Comparison of ENCODE assay signal across 20 cellular contexts in the genomic region with DNA sequence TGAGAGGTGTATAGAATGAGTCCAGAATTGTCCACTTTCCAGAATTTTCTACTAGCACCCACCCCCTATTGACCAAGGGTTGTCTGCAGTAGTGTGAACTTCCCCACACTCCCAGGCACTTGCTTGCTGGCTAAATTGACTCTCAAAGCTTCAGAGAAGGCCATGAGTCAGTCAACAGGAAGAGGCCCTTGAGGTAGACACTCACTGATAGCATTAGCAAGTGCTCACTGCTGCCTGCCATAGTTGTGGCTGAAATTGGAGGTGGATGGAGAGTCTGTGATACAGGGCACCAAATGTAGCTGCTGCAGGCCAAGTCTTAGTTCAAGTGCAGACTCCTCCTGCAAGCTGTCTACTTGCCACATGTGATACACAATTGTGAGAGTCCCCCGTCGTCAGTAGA.
DNase-seq lines count a peak whose midpoint lies in the region; TF ChIP-seq lines count a peak whose summit lies in the region.
"Had no signal": no experiment of that assay in that cellular context is flagged by ENCODE, and none has a peak within 500 bp of the region (broad histone marks: within the 10 kb centered on the region; RNA-seq: fewer than 3 reads in every experiment).

No MANE protein-coding gene starts in this region.

- POLR2A ChIA-PET in HEK293T (lab: Yijun Ruan, JAX): no interaction called here

- CTCF ChIA-PET in HEK293T (lab: Yijun Ruan, JAX): no interaction called here

- peak; percentile 43 for DNase-seq in activated CD4-positive, alpha-beta T cell treated with anti-CD3 and anti-CD28 coated beads for 48 hours
- DNase-seq in activated CD4-positive, alpha-beta T cell treated with anti-CD3 and anti-CD28 coated beads, Interleukin-2, amount 50 U/mL, for 4 hours: no peak
- DNase-seq in DMS153 treated with DMSO at 0.1 percent for 48 hours (lab: John Stamatoyannopoulos, UW; ENCODE audit: unreplicated experiment): peak; percentile 29
- peak; percentile 1 for DNase-seq in kidney glomerular epithelial cell (lab: John Stamatoyannopoulos, UW)
- no peak for DNase-seq in HuH-7.5 (ENCODE audit: low spot score)
- no peak for DNase-seq in middle frontal gyrus (ENCODE audit: extremely low spot score, low spot score)
- DNase-seq in HEK293T (ENCODE audit: extremely low spot score): no peak
- DNase-seq: ACHN; activated B cell treated with CpG ODN at 0.5 μM for 24 hours; amniotic stem cell; central memory CD4-positive, alpha-beta T cell; DND-41; effector CD8-positive, alpha-beta T cell; H7; heart right ventricle; Karpas-422; nephron progenitor cell; Right ventricle myocardium superior; spleen had no signal

TF ChIP-seq in PFSK-1, 5 proteins besides CTCF, POLR2A, EP300 and RAD21:
- TF ChIP-seq, protein P1, sequence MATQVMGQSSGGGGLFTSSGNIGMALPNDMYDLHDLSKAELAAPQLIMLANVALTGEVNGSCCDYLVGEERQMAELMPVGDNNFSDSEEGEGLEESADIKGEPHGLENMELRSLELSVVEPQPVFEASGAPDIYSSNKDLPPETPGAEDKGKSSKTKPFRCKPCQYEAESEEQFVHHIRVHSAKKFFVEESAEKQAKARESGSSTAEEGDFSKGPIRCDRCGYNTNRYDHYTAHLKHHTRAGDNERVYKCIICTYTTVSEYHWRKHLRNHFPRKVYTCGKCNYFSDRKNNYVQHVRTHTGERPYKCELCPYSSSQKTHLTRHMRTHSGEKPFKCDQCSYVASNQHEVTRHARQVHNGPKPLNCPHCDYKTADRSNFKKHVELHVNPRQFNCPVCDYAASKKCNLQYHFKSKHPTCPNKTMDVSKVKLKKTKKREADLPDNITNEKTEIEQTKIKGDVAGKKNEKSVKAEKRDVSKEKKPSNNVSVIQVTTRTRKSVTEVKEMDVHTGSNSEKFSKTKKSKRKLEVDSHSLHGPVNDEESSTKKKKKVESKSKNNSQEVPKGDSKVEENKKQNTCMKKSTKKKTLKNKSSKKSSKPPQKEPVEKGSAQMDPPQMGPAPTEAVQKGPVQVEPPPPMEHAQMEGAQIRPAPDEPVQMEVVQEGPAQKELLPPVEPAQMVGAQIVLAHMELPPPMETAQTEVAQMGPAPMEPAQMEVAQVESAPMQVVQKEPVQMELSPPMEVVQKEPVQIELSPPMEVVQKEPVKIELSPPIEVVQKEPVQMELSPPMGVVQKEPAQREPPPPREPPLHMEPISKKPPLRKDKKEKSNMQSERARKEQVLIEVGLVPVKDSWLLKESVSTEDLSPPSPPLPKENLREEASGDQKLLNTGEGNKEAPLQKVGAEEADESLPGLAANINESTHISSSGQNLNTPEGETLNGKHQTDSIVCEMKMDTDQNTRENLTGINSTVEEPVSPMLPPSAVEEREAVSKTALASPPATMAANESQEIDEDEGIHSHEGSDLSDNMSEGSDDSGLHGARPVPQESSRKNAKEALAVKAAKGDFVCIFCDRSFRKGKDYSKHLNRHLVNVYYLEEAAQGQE (IDR thresholded peaks at IDR 0.05; ENCODE audit: insufficient read depth in 1 of 2, low read depth in 2 of 2, low read length in 2 of 2): no peak
- TF ChIP-seq FOXP2 (optimal IDR thresholded peaks at IDR 0.05; ENCODE audit: borderline replicate concordance, extremely low read depth, extremely low read length, insufficient read depth) (peak; percentile 35), SIN3A (IDR thresholded peaks at IDR 0.05; ENCODE audit: borderline replicate concordance, insufficient read depth, low read length) (no peak), POLR2AphosphoS5 (IDR thresholded peaks at IDR 0.05; ENCODE audit: low read depth, low read length) (no peak), TAF1 (IDR thresholded peaks at IDR 0.05; ENCODE audit: borderline replicate concordance, insufficient read depth, low read length) (no peak)

TF ChIP-seq in HEK293T, 16 proteins besides CTCF, POLR2A, EP300 and RAD21:
- TF ChIP-seq FOXM1 (IDR thresholded peaks at IDR 0.05; ENCODE audit: borderline replicate concordance): no peak
- TF ChIP-seq FOXA1 (IDR thresholded peaks at IDR 0.05): no peak
- TF ChIP-seq ZNF384 (IDR thresholded peaks at IDR 0.05): no peak
- no peak for TF ChIP-seq ELF4 (IDR thresholded peaks at IDR 0.05)
- TF ChIP-seq ARNT (IDR thresholded peaks at IDR 0.05): no peak
- TF ChIP-seq NFRKB (IDR thresholded peaks at IDR 0.05): no peak
- no peak for TF ChIP-seq FOXK2 (IDR thresholded peaks at IDR 0.05)

Comparison
In these comparisons a context has a peak if more than half of its experiments do, and no peak if none do; other contexts are left out.
1. DNase-seq: peak in activated CD4-positive, alpha-beta T cell treated with anti-CD3 and anti-CD28 coated beads for 48 hours (single experiment), DMS153 treated with DMSO at 0.1 percent for 48 hours (single experiment) and kidney glomerular epithelial cell (single experiment); none in activated CD4-positive, alpha-beta T cell treated with anti-CD3 and anti-CD28 coated beads, Interleukin-2, amount 50 U/mL, for 4 hours (0 of 2), HuH-7.5 (single experiment), middle frontal gyrus (single experiment) and HEK293T (single experiment).